ENCODE assay signal across 27 cellular contexts in the genomic region with DNA sequence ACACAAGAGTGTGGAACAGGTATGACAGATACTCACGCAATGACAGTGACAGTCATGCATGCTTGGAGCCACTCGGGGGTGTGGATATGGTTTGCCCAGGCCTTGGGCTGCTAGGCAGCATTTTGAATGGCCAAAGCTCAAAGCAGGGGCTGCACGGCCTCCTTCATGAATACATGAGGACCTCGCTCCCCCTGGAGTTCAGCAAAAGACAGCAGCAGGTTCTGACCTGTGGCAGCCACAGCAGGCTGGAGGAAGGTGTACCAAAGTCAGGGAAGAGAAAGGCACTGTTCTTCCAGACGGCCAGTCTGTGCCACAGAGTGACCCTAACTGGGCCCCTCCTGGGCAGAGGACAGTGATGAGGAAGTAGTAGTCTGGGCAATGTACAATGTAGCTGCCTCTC.
A peak's percentile ranks its signal among the peaks of the same experiment; 100 is the strongest.
DNase-seq lines count a peak whose midpoint lies in the region; ATAC-seq, FAIRE-seq and TF ChIP-seq lines count a peak whose summit lies in the region.
"Had no signal": no experiment of that assay in that cellular context is flagged by ENCODE, and none has a peak within 500 bp of the region (broad histone marks: within the 10 kb centered on the region; RNA-seq: fewer than 3 reads in every experiment).

No MANE protein-coding gene starts in this region.

- TF ChIP-seq EP300 in K562 (IDR thresholded peaks at IDR 0.05; ENCODE audit: low read length): no peak

- H3K4me2 ChIP-seq in DND-41 (ENCODE audit: insufficient read depth, low read length): no peak overlapping the region
- H3K4me2 ChIP-seq in K562 (ENCODE audit: insufficient read depth, low read length): no peak overlapping the region

- 12% methylated on average over 5 of the region's 5 CpGs for WGBS in K562 (ENCODE audit: insufficient coverage, low coverage, missing lambda C conversion rate)

- CTCF ChIA-PET in K562 (lab: Yijun Ruan, JAX; ENCODE audit: low intra/inter-chr PET ratio): interaction anchor here (1.1 kb wide), 1 partner anchor 181 kb away, joined by 3 read pairs; no protein-coding TSS in a partner anchor

- no peaks in the 10 kb centered on the region for H3K9me1 ChIP-seq in K562 (ENCODE audit: control insufficient read depth, insufficient read depth, low read length)

- POLR2A ChIA-PET in K562 (lab: Yijun Ruan, JAX): interaction anchor here (0.7 kb wide), 1 partner anchor 9 kb away, joined by 3 read pairs; no protein-coding TSS in a partner anchor
- POLR2A ChIA-PET in naive thymus-derived CD8-positive, alpha-beta T cell (lab: Charles Lee): no interaction called here

- H3K36me3 ChIP-seq in DND-41 (ENCODE audit: insufficient read depth, low read length) (no peaks in the 10 kb centered on the region), K562 (ENCODE audit: control insufficient read depth, insufficient read depth, low read length) (no peaks in the 10 kb centered on the region)
- H3K36me3 ChIP-seq: breast epithelium, lower lobe of right lung, neutrophil, vagina had no signal

- H3K9me3 Mint-ChIP-seq in naive thymus-derived CD8-positive, alpha-beta T cell: peaks cover 0 to 2% (median 0%) of the 10 kb centered on the region in 9 donors
- H3K9me3 Mint-ChIP-seq: activated CD4-positive, alpha-beta memory T cell treated with anti-CD3 and anti-CD28 coated beads for 36 hours; CD4-positive, alpha-beta T cell; HFFc6 had no signal

- no peak for TF ChIP-seq CTCF in DND-41 (IDR thresholded peaks at IDR 0.05; ENCODE audit: borderline replicate concordance, extremely low read depth, low read length, poor library complexity, severe bottlenecking)
- no peak for TF ChIP-seq CTCF in NB4 (IDR thresholded peaks at IDR 0.05; ENCODE audit: low read depth, low read length)
- TF ChIP-seq CTCF in K562 (IDR thresholded peaks at IDR 0.05 in 2 of 3, conservative IDR thresholded peaks at IDR 0.05 in 1 of 3; ENCODE audit: insufficient read depth in 2 of 3, low read depth in 1 of 3, low read length in 3 of 3): peak in 1 of 3 experiments; percentile 10; a peak in 1 of 6 replicates

- no peaks in the 10 kb centered on the region for H3K79me2 ChIP-seq in DND-41 (ENCODE audit: insufficient read depth, low read length)
- H3K79me2 ChIP-seq in K562 (ENCODE audit: control insufficient read depth, insufficient read depth, low read length): no peaks in the 10 kb centered on the region

- in situ Hi-C loops in K562 (cut with MboI): loop anchor here (5.0 kb wide), 1 partner anchor 386 kb away; no protein-coding TSS in a partner anchor

- H3K4me3 ChIP-seq in DND-41 (ENCODE audit: low read depth in 1 of 2, low read length in 2 of 2) (no peak overlapping the region), NB4 (ENCODE audit: low read depth, low read length) (no peak overlapping the region), K562 (no peak overlapping the region)
- H3K4me3 ChIP-seq: breast epithelium, lower lobe of right lung, testis, vagina had no signal

- H4K20me1 ChIP-seq in DND-41 (ENCODE audit: insufficient read depth, low read length) (no peaks in the 10 kb centered on the region), K562 (replicated peaks; ENCODE audit: control insufficient read depth, insufficient read depth, low read length) (no peaks in the 10 kb centered on the region)

- TF ChIP-seq RAD21 in K562 (CRISPR knock-in tag; conservative IDR thresholded peaks at IDR 0.05 in 1 of 2, IDR thresholded peaks at IDR 0.05 in 1 of 2): no peak

- DNase-seq in DND-41 (no peak), NB4 (ENCODE audit: low read depth) (peak; percentile 2), K562 (ENCODE audit: extremely low read depth in 1 of 4, low spot score in 3 of 4) (no peak), kidney tubule cell (ENCODE audit: low spot score) (peak; percentile 2), NCI-H2029 (lab: John Stamatoyannopoulos, UW) (no peak)
- DNase-seq in stimulated activated CD4-positive, alpha-beta T cell treated with anti-CD3 and anti-CD28 coated beads, Interleukin-2, amount 100 ng/mL, for 24 hours: no peak
- no peak for DNase-seq in naive thymus-derived CD8-positive, alpha-beta T cell
- DNase-seq: activated CD4-positive, alpha-beta memory T cell treated with anti-CD3 and anti-CD28 coated beads for 36 hours; activated naive CD4-positive, alpha-beta T cell treated with Interleukin-2 at 50 U/mL for 16 hours; CD4-positive, alpha-beta T cell; erythroblast; HFFc6; hippocampal formation; KG1; lower lobe of right lung; MV-4-11; NCI-H1930; NCI-H345; stimulated activated CD4-positive, alpha-beta T cell treated with anti-CD3 and anti-CD28 coated beads, Interleukin-4, amount 100 ng/mL, for 1 hour; stimulated activated naive CD4-positive, alpha-beta T cell; T-helper 9 cell; testis had no signal

- H3K27ac Mint-ChIP-seq in naive thymus-derived CD8-positive, alpha-beta T cell: no peak overlapping the region
- H3K27ac Mint-ChIP-seq: activated CD4-positive, alpha-beta memory T cell treated with anti-CD3 and anti-CD28 coated beads for 36 hours; CD4-positive, alpha-beta T cell; HFFc6 had no signal

- H2AFZ ChIP-seq in DND-41 (ENCODE audit: low read depth, low read length) (peak overlapping the region; percentile 25; the same call in 1 of the 2 replicates), K562 (ENCODE audit: low read depth, low read length) (no peak overlapping the region)

- no peak overlapping the region for H3K9ac ChIP-seq in DND-41 (ENCODE audit: low read depth, low read length)
- H3K9ac ChIP-seq in K562 (ENCODE audit: insufficient read depth in 1 of 2, low read depth in 2 of 2, low read length in 2 of 2): no peak overlapping the region

- intact Hi-C loops in K562 (cut with micrococcal nuclease): loop anchor here (5.0 kb wide), 1 partner anchor 381 kb away; no protein-coding TSS in a partner anchor

- H3K27ac ChIP-seq in DND-41 (ENCODE audit: low read length) (no peak overlapping the region), K562 (ENCODE audit: extremely low read depth, low read depth, low read length) (no peak overlapping the region)
- H3K27ac ChIP-seq: breast epithelium, lower lobe of right lung, neutrophil, testis, vagina had no signal

- BruUV-seq in K562 (replicated peaks; lab: Mats Ljungman, UMichigan): no TSS peak

- peaks cover 9 to 39% (median 16%) of the 10 kb centered on the region in 5 donors for H3K27me3 Mint-ChIP-seq in naive thymus-derived CD8-positive, alpha-beta T cell

- FAIRE-seq in K562 (lab: Jason Lieb, UNC): no peak
- FAIRE-seq: frontal cortex, islet of Langerhans had no signal

- H3K4me1 Mint-ChIP-seq in naive thymus-derived CD8-positive, alpha-beta T cell: no peaks in the 10 kb centered on the region

- H3K36me3 Mint-ChIP-seq in naive thymus-derived CD8-positive, alpha-beta T cell: no peaks in the 10 kb centered on the region
- H3K36me3 Mint-ChIP-seq: activated CD4-positive, alpha-beta memory T cell treated with anti-CD3 and anti-CD28 coated beads for 36 hours had no signal

- no peak for TF ChIP-seq POLR2A in NB4 (IDR thresholded peaks at IDR 0.05; ENCODE audit: extremely low read depth, insufficient read length)
- no peak for TF ChIP-seq POLR2A in K562 (conservative IDR thresholded peaks at IDR 0.05)

- H3K4me3 Mint-ChIP-seq in naive thymus-derived CD8-positive, alpha-beta T cell: no peak overlapping the region
- H3K4me3 Mint-ChIP-seq: activated CD4-positive, alpha-beta memory T cell treated with anti-CD3 and anti-CD28 coated beads for 36 hours; CD4-positive, alpha-beta T cell; HFFc6 had no signal

- H3K9me3 ChIP-seq in DND-41 (ENCODE audit: insufficient read depth, low read length, severe bottlenecking) (no peaks in the 10 kb centered on the region), K562 (replicated peaks; ENCODE audit: control insufficient read depth, insufficient read depth, low read depth, low read length) (no peaks in the 10 kb centered on the region)
- H3K9me3 ChIP-seq: breast epithelium, lower lobe of right lung, neutrophil, testis, vagina had no signal

- H3K27me3 ChIP-seq in DND-41 (ENCODE audit: insufficient read depth, low read length, poor library complexity) (no peaks in the 10 kb centered on the region), K562 (ENCODE audit: control insufficient read depth in 2 of 2, insufficient read depth in 2 of 2, low read length in 2 of 2) (peaks cover 0 to 25% of the 10 kb centered on the region in 2 experiments; a peak in 3 of 5 replicates)
- H3K27me3 ChIP-seq: breast epithelium, neutrophil, testis, vagina had no signal

- peaks cover 14% of the 10 kb centered on the region for H3K4me1 ChIP-seq in DND-41 (ENCODE audit: insufficient read depth, low read length)
- no peaks in the 10 kb centered on the region for H3K4me1 ChIP-seq in K562 (replicated peaks in 1 of 2; ENCODE audit: control insufficient read depth in 2 of 2, insufficient read depth in 2 of 2, low read length in 2 of 2)
- H3K4me1 ChIP-seq: breast epithelium, lower lobe of right lung, testis, vagina had no signal

- ATAC-seq in DND-41 (ENCODE audit: insufficient read depth, low read depth) (no peak), K562 (peak; percentile 22; the same call in 1 of the 3 replicates)
- ATAC-seq in naive thymus-derived CD8-positive, alpha-beta T cell: no peak

TF ChIP-seq in K562, 482 proteins besides CTCF, POLR2A, EP300 and RAD21:
- no peak for TF ChIP-seq PHTF2 (CRISPR knock-in tag; IDR thresholded peaks at IDR 0.05)
- TF ChIP-seq, protein P1, sequence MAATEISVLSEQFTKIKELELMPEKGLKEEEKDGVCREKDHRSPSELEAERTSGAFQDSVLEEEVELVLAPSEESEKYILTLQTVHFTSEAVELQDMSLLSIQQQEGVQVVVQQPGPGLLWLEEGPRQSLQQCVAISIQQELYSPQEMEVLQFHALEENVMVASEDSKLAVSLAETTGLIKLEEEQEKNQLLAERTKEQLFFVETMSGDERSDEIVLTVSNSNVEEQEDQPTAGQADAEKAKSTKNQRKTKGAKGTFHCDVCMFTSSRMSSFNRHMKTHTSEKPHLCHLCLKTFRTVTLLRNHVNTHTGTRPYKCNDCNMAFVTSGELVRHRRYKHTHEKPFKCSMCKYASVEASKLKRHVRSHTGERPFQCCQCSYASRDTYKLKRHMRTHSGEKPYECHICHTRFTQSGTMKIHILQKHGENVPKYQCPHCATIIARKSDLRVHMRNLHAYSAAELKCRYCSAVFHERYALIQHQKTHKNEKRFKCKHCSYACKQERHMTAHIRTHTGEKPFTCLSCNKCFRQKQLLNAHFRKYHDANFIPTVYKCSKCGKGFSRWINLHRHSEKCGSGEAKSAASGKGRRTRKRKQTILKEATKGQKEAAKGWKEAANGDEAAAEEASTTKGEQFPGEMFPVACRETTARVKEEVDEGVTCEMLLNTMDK (IDR thresholded peaks at IDR 0.05; ENCODE audit: borderline replicate concordance, insufficient read depth, low read depth, low read length, poor library complexity, severe bottlenecking): no peak

Comparison
In these comparisons a context has a peak if more than half of its experiments do, and no peak if none do; other contexts are left out.
1. DNase-seq: peak in NB4 (single experiment) and kidney tubule cell (single experiment); none in DND-41 (single experiment), K562 (0 of 4), NCI-H2029 (single experiment), stimulated activated CD4-positive, alpha-beta T cell treated with anti-CD3 and anti-CD28 coated beads, Interleukin-2, amount 100 ng/mL, for 24 hours (0 of 2) and naive thymus-derived CD8-positive, alpha-beta T cell (0 of 10).